8 cellular contexts compared by ENCODE assay signal in the genomic region with DNA sequence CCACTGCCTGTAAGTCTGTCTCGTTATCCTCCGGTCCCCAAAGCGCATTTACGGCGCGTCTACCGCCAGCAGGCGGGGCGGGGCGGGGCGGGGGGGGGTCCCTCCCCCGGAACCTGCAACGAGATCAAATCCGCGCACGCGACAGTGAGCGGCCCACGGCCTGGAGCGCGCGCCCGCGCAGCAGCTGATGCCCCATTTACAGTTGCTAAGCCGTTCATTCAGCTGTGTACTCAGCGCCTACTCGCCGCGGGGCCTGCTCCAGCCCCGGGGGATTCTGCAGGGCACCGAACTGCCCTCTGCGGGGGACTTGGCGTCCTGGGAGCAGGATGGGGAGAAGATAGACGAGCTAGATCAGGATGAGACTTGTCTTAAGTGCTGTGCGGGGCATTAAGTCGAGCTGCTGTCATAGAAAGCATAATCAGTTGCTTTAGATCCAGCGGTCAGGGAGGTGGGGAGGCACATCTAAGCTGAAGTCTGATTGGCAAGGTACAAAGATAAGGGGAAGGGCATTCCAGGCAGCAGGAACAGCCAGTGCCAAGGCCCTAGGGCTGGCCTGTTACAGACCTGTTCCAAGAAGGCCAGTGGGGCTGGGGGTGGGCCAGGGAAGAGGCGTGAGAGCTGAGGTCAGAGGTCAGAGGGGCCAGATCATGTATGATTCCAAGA. TPM values are rescaled to one million over a fixed set of nuclear protein-coding genes. Genes with fewer than 3 reads are reported as not detected.
A peak's percentile ranks its signal among the peaks of the same experiment; 100 is the strongest.
DNase-seq lines count a peak whose midpoint lies in the region; ATAC-seq and TF ChIP-seq lines count a peak whose summit lies in the region.

No MANE protein-coding gene starts in this region.

- H2BK120ac ChIP-seq in H9 (ENCODE audit: low read depth, low read length, poor library complexity, severe bottlenecking), result no peak overlapping the region

- no peak overlapping the region for H3K9ac ChIP-seq in H9 (ENCODE audit: extremely low read depth, insufficient read length, low read length)

- no peaks in the 10 kb centered on the region for H3K36me3 ChIP-seq in breast epithelium

- H2AFZ ChIP-seq in H9 (ENCODE audit: low read length), result no peak overlapping the region

- ATAC-seq in GM18505 (IDR thresholded peaks at IDR 0.05; ENCODE audit: unreplicated experiment), result no peak

- no peak overlapping the region for H2BK15ac ChIP-seq in H9 (ENCODE audit: low read depth, low read length)

- H3K4me2 ChIP-seq in H9 (ENCODE audit: insufficient read depth, insufficient read length, low read length), result peak overlapping the region; percentile 61

- no peak overlapping the region for H2BK12ac ChIP-seq in H9 (ENCODE audit: insufficient read length, low read depth, low read length)

- no peak overlapping the region for H3K14ac ChIP-seq in H9 (ENCODE audit: insufficient read depth, low read length)

- H3K27me3 ChIP-seq in H9 (ENCODE audit: insufficient read depth, low read length), result peaks cover 18% of the 10 kb centered on the region; the same call in 1 of the 2 replicates
- H3K27me3 ChIP-seq in breast epithelium, result no peaks in the 10 kb centered on the region

- H3T11ph ChIP-seq in H9 (ENCODE audit: low read length), result no peak overlapping the region

- H4K20me1 ChIP-seq in H9 (ENCODE audit: control insufficient read depth, insufficient read depth, insufficient read length), result no peaks in the 10 kb centered on the region

- H3K36me3 Mint-ChIP-seq in H9 (ENCODE audit: insufficient read depth in 1 of 3, low read depth in 3 of 3), result peaks cover 0 to 3% (median 0%) of the 10 kb centered on the region in 3 experiments; a peak in 3 of 7 replicates

- H2BK5ac ChIP-seq in H9 (ENCODE audit: insufficient read length, low read length), result no peak overlapping the region

- H3K4me1 ChIP-seq in H9 (ENCODE audit: insufficient read depth, low read length) (no peaks in the 10 kb centered on the region; the same call in 1 of the 2 replicates), breast epithelium (peaks cover 6 to 14% of the 10 kb centered on the region in 2 donors)

- no peak overlapping the region for H4K91ac ChIP-seq in H9 (ENCODE audit: insufficient read length, low read depth, low read length)

- peak overlapping the region; percentile 98 for H3K27ac ChIP-seq in C4-2B
- H3K27ac ChIP-seq in H9 (ENCODE audit: insufficient read length, low read depth, low read length), result no peak overlapping the region
- peak overlapping the region; percentile 89 to 94 for H3K27ac ChIP-seq in breast epithelium

- intact Hi-C loops in breast epithelium (cut with DNase I; ENCODE audit: low total_unique reads), result no loop called here

- no peak overlapping the region for H3K23ac ChIP-seq in H9 (ENCODE audit: insufficient read length, low read depth, low read length)

- peaks cover 53% of the 10 kb centered on the region for H3K27me3 Mint-ChIP-seq in H9 (ENCODE audit: low read depth)

- no peak overlapping the region for H4K5ac ChIP-seq in H9 (ENCODE audit: insufficient read length, low read depth, low read length)

- no peak for TF ChIP-seq POLR2A in breast epithelium (IDR thresholded peaks at IDR 0.05)
- TF ChIP-seq POLR2A in GM18505 (IDR thresholded peaks at IDR 0.05; ENCODE audit: borderline replicate concordance, extremely low read depth, insufficient read depth, insufficient read length), result no peak

- H3K4me3 ChIP-seq in WI38 (ENCODE audit: low read depth, low read length), result peak overlapping the region; percentile 67
- peak overlapping the region; percentile 76 to 88 (median 77) for H3K4me3 ChIP-seq in breast epithelium

- peaks cover 18% of the 10 kb centered on the region for H3K23me2 ChIP-seq in H9 (ENCODE audit: insufficient read length, low read depth, low read length, poor library complexity, severe bottlenecking)

- H3K9me3 ChIP-seq in H9 (ENCODE audit: control insufficient read depth, low read depth, low read length) (no peaks in the 10 kb centered on the region), breast epithelium (no peaks in the 10 kb centered on the region)

- DNase-seq in H9 (peak; percentile 49), NCI-H2107 treated with DMSO at 0.1 percent for 48 hours (lab: John Stamatoyannopoulos, UW; ENCODE audit: unreplicated experiment) (peak; percentile 73), breast epithelium (ENCODE audit: low spot score in 2 of 2) (peak in 1 of 2 donors; percentile 50), iris pigment epithelial cell (ENCODE audit: low read depth) (peak; percentile 54)
- peak; percentile 48 to 54 for DNase-seq in stimulated activated CD4-positive, alpha-beta T cell treated with anti-CD3 and anti-CD28 coated beads, Interleukin-1b, Interleukin-23, amount 100 ng/mL, for 1 hour (ENCODE audit: low read depth in 2 of 2)

- peaks cover 4% of the 10 kb centered on the region; the same call in 1 of the 2 replicates for H3K79me2 ChIP-seq in H9 (ENCODE audit: insufficient read depth, low read length)

- peaks cover 3% of the 10 kb centered on the region for H3K79me1 ChIP-seq in H9 (ENCODE audit: insufficient read depth, low read depth, low read length, poor library complexity, severe bottlenecking)

- H3K4me3 Mint-ChIP-seq in H9, result peak overlapping the region; percentile 79 to 88

- H3K56ac ChIP-seq in H9 (ENCODE audit: insufficient read length, low read depth, low read length), result no peak overlapping the region

- H3K18ac ChIP-seq in H9 (ENCODE audit: insufficient read length, low read depth, low read length), result no peak overlapping the region

- no peaks in the 10 kb centered on the region for H3K9me3 Mint-ChIP-seq in H9

- TF ChIP-seq CTCF in C4-2B (conservative IDR thresholded peaks at IDR 0.05) (no peak), H9 (conservative IDR thresholded peaks at IDR 0.05) (no peak), WI38 (IDR thresholded peaks at IDR 0.05; ENCODE audit: low read depth, low read length) (no peak), breast epithelium (IDR thresholded peaks at IDR 0.05) (no peak)

- peaks cover 28 to 40% of the 10 kb centered on the region in 2 experiments for H3K4me1 Mint-ChIP-seq in H9

- H3K27ac Mint-ChIP-seq in H9, result no peak overlapping the region

- no peak overlapping the region for H2AK5ac ChIP-seq in H9 (ENCODE audit: insufficient read length, low read length)

- no peak overlapping the region for H2BK20ac ChIP-seq in H9 (ENCODE audit: low read depth, low read length, poor library complexity, severe bottlenecking)

- no peak overlapping the region for H3K4ac ChIP-seq in H9 (ENCODE audit: low read depth, low read length)

- H4K8ac ChIP-seq in H9 (replicated peaks; ENCODE audit: insufficient read length, low read depth, low read length), result no peak overlapping the region

- no CpG with 5 or more reads among the region's 38 CpGs for WGBS in H9 (ENCODE audit: extremely low coverage, insufficient read length, low lambda C conversion rate)

RNA-seq across cellular contexts. Expression of gene CCDC85C, which starts 1.4 kb away (rescaled TPM):
- total RNA-seq in H9 (2021), result 33.2 and 36.3 TPM in 2 replicates
- 1 to 10 TPM; 1.3 to 8.3 (median 4.3) TPM for total RNA-seq in breast epithelium

RNA-seq across cellular contexts. Expression of gene HHIPL1, which starts 39.5 kb away (rescaled TPM):
- 2.6 and 2.9 TPM in 2 replicates for total RNA-seq in H9 (2021)
- total RNA-seq in breast epithelium, result 1 to 10 TPM; 1.3 to 4.6 (median 2.3) TPM
